In the genomic region with DNA sequence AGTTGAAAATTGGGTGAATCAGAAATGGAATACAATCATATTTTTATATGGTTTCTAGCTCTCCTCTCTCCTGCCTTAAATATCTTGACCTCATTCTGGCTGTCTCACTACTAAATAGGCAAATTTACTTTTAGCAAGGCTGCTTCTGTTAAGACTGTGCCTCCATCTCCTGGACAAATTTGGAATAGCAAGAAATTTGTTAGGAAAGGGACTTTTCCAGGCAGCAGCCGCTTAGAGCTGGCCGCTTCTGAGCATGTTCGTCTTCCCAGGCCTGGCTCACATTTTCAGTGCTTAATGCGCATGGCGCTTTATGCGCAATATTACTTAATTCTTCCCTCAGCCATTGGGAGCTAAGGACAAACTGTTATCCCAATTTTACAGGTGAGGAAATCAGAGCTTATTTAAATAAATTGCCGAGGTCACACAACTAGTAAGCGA, we compare ENCODE assay signal across 8 cellular contexts. TPM values are rescaled to one million over a fixed set of nuclear protein-coding genes. Genes with fewer than 3 reads are reported as not detected.
DNase-seq lines count a peak whose midpoint lies in the region; ATAC-seq and TF ChIP-seq lines count a peak whose summit lies in the region.

No MANE protein-coding gene starts in this region.

- no peak overlapping the region for H3K9ac ChIP-seq in neural cell (ENCODE audit: low read length)

- TF ChIP-seq RAD21 in neural cell (conservative IDR thresholded peaks at IDR 0.05), result peak; percentile 98

- DNase-seq in DMS153 treated with DMSO at 0.1 percent for 48 hours (lab: John Stamatoyannopoulos, UW; ENCODE audit: unreplicated experiment) (peak; percentile 71), HUDEP-2 (lab: John Stamatoyannopoulos, UW; ENCODE audit: unreplicated experiment in 76 of 76) (peak in 46 of 76 experiments; percentile 2 to 82 (median 46)), NOMO-1 treated with DMSO at 0.1 percent for 48 hours (lab: John Stamatoyannopoulos, UW; ENCODE audit: unreplicated experiment) (peak; percentile 72), foreskin melanocyte (peak; percentile 84)
- DNase-seq in activated naive CD4-positive, alpha-beta T cell treated with anti-CD3 and anti-CD28 coated beads, Interleukin-2, amount 10 ng/mL, durations not matched to agents 7 days and 5 days, result peak; percentile 44

- H3K9me2 ChIP-seq in neural cell (ENCODE audit: insufficient read depth, low read length), result no peaks in the 10 kb centered on the region

- H3K4me2 ChIP-seq in neural cell (ENCODE audit: low read length), result no peak overlapping the region

- no peak overlapping the region for H2AFZ ChIP-seq in neural cell (ENCODE audit: low read depth, low read length)

- peaks cover 10% of the 10 kb centered on the region for H3K79me2 ChIP-seq in neural cell (replicated peaks; ENCODE audit: insufficient read depth, low read length)

- no peaks in the 10 kb centered on the region for H3K9me3 Mint-ChIP-seq in activated naive CD4-positive, alpha-beta T cell treated with anti-CD3 and anti-CD28 coated beads, Interleukin-2, amount 10 ng/mL, durations not matched to agents 7 days and 5 days

- ATAC-seq in GM18502 (IDR thresholded peaks at IDR 0.05; ENCODE audit: poor library complexity, unreplicated experiment) (no peak), GM18867 (IDR thresholded peaks at IDR 0.05; ENCODE audit: unreplicated experiment) (no peak)

- peaks cover 4% of the 10 kb centered on the region for H3K27me3 Mint-ChIP-seq in activated naive CD4-positive, alpha-beta T cell treated with anti-CD3 and anti-CD28 coated beads, Interleukin-2, amount 10 ng/mL, durations not matched to agents 7 days and 5 days

- H3K36me3 Mint-ChIP-seq in activated naive CD4-positive, alpha-beta T cell treated with anti-CD3 and anti-CD28 coated beads, Interleukin-2, amount 10 ng/mL, durations not matched to agents 7 days and 5 days, result peaks cover 17% of the 10 kb centered on the region

- peak overlapping the region; percentile 50 for H3K27ac Mint-ChIP-seq in activated naive CD4-positive, alpha-beta T cell treated with anti-CD3 and anti-CD28 coated beads, Interleukin-2, amount 10 ng/mL, durations not matched to agents 7 days and 5 days

- TF ChIP-seq CTCF in neural cell (IDR thresholded peaks at IDR 0.05; ENCODE audit: poor library complexity, severe bottlenecking), result peak; percentile 96

- CTCF ChIA-PET in activated naive CD4-positive, alpha-beta T cell treated with anti-CD3 and anti-CD28 coated beads, Interleukin-2, amount 10 ng/mL, durations not matched to agents 7 days and 5 days (lab: Charles Lee), result interaction anchor here (0.7 to 8.1 kb wide), 24 partner anchors 17 to 522 kb away, joined by 3 to 120 read pairs (median 4); a partner anchor contains a TSS

- peaks cover 40% of the 10 kb centered on the region for H3K4me1 Mint-ChIP-seq in activated naive CD4-positive, alpha-beta T cell treated with anti-CD3 and anti-CD28 coated beads, Interleukin-2, amount 10 ng/mL, durations not matched to agents 7 days and 5 days

- H3K4me3 Mint-ChIP-seq in activated naive CD4-positive, alpha-beta T cell treated with anti-CD3 and anti-CD28 coated beads, Interleukin-2, amount 10 ng/mL, durations not matched to agents 7 days and 5 days, result peak overlapping the region; percentile 58

- peak overlapping the region; percentile 13 for H3K4me3 ChIP-seq in neural cell (ENCODE audit: low read length)

- no peaks in the 10 kb centered on the region for H3K36me3 ChIP-seq in neural cell (ENCODE audit: insufficient read depth, low read length)

- no peak for TF ChIP-seq EP300 in neural cell (conservative IDR thresholded peaks at IDR 0.05; ENCODE audit: poor library complexity, severe bottlenecking)

- no peaks in the 10 kb centered on the region for H3F3A ChIP-seq in neural cell (ENCODE audit: insufficient read depth, low read length, poor library complexity, severe bottlenecking)

- no peaks in the 10 kb centered on the region for H3K9me3 ChIP-seq in neural cell (ENCODE audit: low read length)

- no peaks in the 10 kb centered on the region for H3K27me3 ChIP-seq in neural cell (ENCODE audit: insufficient read depth, low read depth, low read length)

- H4K20me1 ChIP-seq in neural cell (ENCODE audit: insufficient read depth), result no peaks in the 10 kb centered on the region

- no peak overlapping the region for H3K27ac ChIP-seq in neural cell (ENCODE audit: low read length)

TF ChIP-seq in neural cell, 6 proteins besides CTCF, POLR2A, EP300 and RAD21:
- TF ChIP-seq TAF1 (IDR thresholded peaks at IDR 0.05; ENCODE audit: low read depth) (no peak), MXI1 (conservative IDR thresholded peaks at IDR 0.05; ENCODE audit: poor library complexity, severe bottlenecking) (peak; percentile 35), EZH2 (IDR thresholded peaks at IDR 0.05; ENCODE audit: borderline replicate concordance, insufficient read depth, low read length, poor library complexity, severe bottlenecking) (no peak), POLR2AphosphoS5 (IDR thresholded peaks at IDR 0.05) (no peak), SMC3 (conservative IDR thresholded peaks at IDR 0.05; ENCODE audit: poor library complexity) (peak; percentile 98)
- TF ChIP-seq, protein P1, sequence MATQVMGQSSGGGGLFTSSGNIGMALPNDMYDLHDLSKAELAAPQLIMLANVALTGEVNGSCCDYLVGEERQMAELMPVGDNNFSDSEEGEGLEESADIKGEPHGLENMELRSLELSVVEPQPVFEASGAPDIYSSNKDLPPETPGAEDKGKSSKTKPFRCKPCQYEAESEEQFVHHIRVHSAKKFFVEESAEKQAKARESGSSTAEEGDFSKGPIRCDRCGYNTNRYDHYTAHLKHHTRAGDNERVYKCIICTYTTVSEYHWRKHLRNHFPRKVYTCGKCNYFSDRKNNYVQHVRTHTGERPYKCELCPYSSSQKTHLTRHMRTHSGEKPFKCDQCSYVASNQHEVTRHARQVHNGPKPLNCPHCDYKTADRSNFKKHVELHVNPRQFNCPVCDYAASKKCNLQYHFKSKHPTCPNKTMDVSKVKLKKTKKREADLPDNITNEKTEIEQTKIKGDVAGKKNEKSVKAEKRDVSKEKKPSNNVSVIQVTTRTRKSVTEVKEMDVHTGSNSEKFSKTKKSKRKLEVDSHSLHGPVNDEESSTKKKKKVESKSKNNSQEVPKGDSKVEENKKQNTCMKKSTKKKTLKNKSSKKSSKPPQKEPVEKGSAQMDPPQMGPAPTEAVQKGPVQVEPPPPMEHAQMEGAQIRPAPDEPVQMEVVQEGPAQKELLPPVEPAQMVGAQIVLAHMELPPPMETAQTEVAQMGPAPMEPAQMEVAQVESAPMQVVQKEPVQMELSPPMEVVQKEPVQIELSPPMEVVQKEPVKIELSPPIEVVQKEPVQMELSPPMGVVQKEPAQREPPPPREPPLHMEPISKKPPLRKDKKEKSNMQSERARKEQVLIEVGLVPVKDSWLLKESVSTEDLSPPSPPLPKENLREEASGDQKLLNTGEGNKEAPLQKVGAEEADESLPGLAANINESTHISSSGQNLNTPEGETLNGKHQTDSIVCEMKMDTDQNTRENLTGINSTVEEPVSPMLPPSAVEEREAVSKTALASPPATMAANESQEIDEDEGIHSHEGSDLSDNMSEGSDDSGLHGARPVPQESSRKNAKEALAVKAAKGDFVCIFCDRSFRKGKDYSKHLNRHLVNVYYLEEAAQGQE (IDR thresholded peaks at IDR 0.05; ENCODE audit: borderline replicate concordance), result no peak

RNA-seq across cellular contexts. Expression of a gene that starts 1.7 kb away (rescaled TPM):
- 30.2 and 43.3 TPM in 2 replicates for polyA plus RNA-seq in neural cell
- polyA minus RNA-seq in neural cell, result 47.5 and 49.2 TPM in 2 replicates

RNA-seq across cellular contexts. Expression of a gene that starts 34.5 kb away (rescaled TPM):
- polyA plus RNA-seq in neural cell, result 0.46 and 1.8 TPM in 2 replicates
- polyA minus RNA-seq in neural cell, result 1.7 and 2.7 TPM in 2 replicates

RNA-seq across cellular contexts. Expression of a gene that starts 51.7 kb away (rescaled TPM):
- 28.1 and 30.4 TPM in 2 replicates for polyA plus RNA-seq in neural cell
- 83.8 and 92.1 TPM in 2 replicates for polyA minus RNA-seq in neural cell
